ENCODE assay signal across 19 cellular contexts in the genomic region with DNA sequence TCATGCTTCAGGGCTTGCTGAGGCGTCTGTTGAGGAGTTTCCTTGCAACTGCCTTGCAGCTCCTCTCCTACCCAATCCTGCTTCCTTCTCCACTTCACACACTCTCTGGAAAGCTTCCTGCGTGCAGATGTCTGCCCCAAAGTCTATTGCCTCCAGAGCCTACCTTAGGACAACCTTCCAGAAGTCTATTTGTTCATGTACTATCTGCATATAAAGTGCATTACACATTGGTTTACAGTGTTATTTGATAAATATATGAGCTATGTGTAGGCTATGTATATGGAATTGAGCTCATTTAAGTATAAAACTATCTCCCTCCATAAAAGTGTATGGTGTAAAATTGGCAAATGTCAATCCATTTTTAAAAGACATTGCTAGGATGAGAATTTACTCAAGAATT. TPM values are rescaled to one million over a fixed set of nuclear protein-coding genes. Genes with fewer than 3 reads are reported as not detected.
DNase-seq lines count a peak whose midpoint lies in the region; ATAC-seq, FAIRE-seq and TF ChIP-seq lines count a peak whose summit lies in the region.
"Had no signal": no experiment of that assay in that cellular context is flagged by ENCODE, and none has a peak within 500 bp of the region (broad histone marks: within the 10 kb centered on the region; RNA-seq: fewer than 3 reads in every experiment).

No MANE protein-coding gene starts in this region.

- no peak for TF ChIP-seq RAD21 in H1 (IDR thresholded peaks at IDR 0.05 in 1 of 2, conservative IDR thresholded peaks at IDR 0.05 in 1 of 2; ENCODE audit: low read depth in 2 of 2, low read length in 2 of 2)

- no peak overlapping the region for H2BK15ac ChIP-seq in H1 (ENCODE audit: low read length)

- H3K4me3 ChIP-seq in H1 (ENCODE audit: extremely low read depth in 1 of 4, insufficient read depth in 2 of 4, low read depth in 3 of 4, low read length in 4 of 4) (no peak overlapping the region), vagina (no peak overlapping the region), psoas muscle (no peak overlapping the region)
- H3K4me3 ChIP-seq: BLaER1, K562 had no signal

- no peak for TF ChIP-seq EP300 in H1 (IDR thresholded peaks at IDR 0.05; ENCODE audit: borderline replicate concordance in 1 of 2, low read depth in 2 of 2, low read length in 2 of 2)

- DNase-seq in DMS53 (lab: John Stamatoyannopoulos, UW): peak; percentile 23
- DNase-seq in DMS53 treated with DMSO at 0.1 percent for 48 hours (lab: John Stamatoyannopoulos, UW; ENCODE audit: unreplicated experiment): no peak
- no peak for DNase-seq in H1 (ENCODE audit: low read depth in 1 of 2, low spot score in 2 of 2)
- DNase-seq in vagina (ENCODE audit: extremely low spot score in 2 of 2): no peak
- DNase-seq in psoas muscle: no peak
- DNase-seq in RWPE1 (ENCODE audit: low spot score): no peak
- DNase-seq: 8988T; CD8-positive, alpha-beta T cell; DMS 273 treated with DMSO at 0.1 percent for 48 hours; DMS79; GDM1; GOT3; H9; IMR-90 had no signal

- H3K9ac ChIP-seq in H1 (replicated peaks in 1 of 4; ENCODE audit: extremely low read depth in 1 of 4, low read depth in 3 of 4, low read length in 3 of 4): no peak overlapping the region
- H3K9ac ChIP-seq: BLaER1 had no signal

- H3K18ac ChIP-seq in H1 (ENCODE audit: extremely low read depth, low read length): no peak overlapping the region

- no peak for FAIRE-seq in H1 (lab: Jason Lieb, UNC)
- FAIRE-seq: GM12892, GM18507, K562 had no signal

- H2BK120ac ChIP-seq in H1 (replicated peaks; ENCODE audit: low read depth, low read length): no peak overlapping the region

- H3K27ac ChIP-seq in H1 (ENCODE audit: low read depth, low read length) (no peak overlapping the region), vagina (peak overlapping the region; percentile 19), psoas muscle (no peak overlapping the region), RWPE1 (no peak overlapping the region)
- H3K27ac ChIP-seq: BLaER1 had no signal

- H2BK20ac ChIP-seq in H1 (ENCODE audit: low read length): no peak overlapping the region

- no peak overlapping the region for H3K4ac ChIP-seq in H1 (replicated peaks; ENCODE audit: insufficient read length, low read depth, low read length)

- no peak overlapping the region for H3K14ac ChIP-seq in H1 (ENCODE audit: insufficient read length)

- no peaks in the 10 kb centered on the region for H4K20me1 ChIP-seq in H1 (replicated peaks in 1 of 2; ENCODE audit: control insufficient read depth in 1 of 2, insufficient read depth in 2 of 2, low read length in 2 of 2)
- H4K20me1 ChIP-seq: BLaER1 had no signal

- POLR2A ChIA-PET in H1 (lab: Charles Lee; ENCODE audit: partially characterized antibody) (no interaction called here), RWPE1 (lab: Yijun Ruan, JAX; ENCODE audit: low non-redundant PET) (no interaction called here)

- H4K5ac ChIP-seq in H1 (ENCODE audit: insufficient read length, low read depth, low read length): no peak overlapping the region

- H3K23ac ChIP-seq in H1 (ENCODE audit: insufficient read length): no peak overlapping the region

- H2AFZ ChIP-seq in H1 (ENCODE audit: low read length): 0 out of 2 replicates have a peak overlapping the region, but pooled peaks have one; percentile 15

- no peaks in the 10 kb centered on the region for H3K79me2 ChIP-seq in H1 (ENCODE audit: control insufficient read depth in 1 of 2, insufficient read depth in 2 of 2, low read length in 2 of 2)

- no peak overlapping the region for H3K56ac ChIP-seq in H1 (replicated peaks; ENCODE audit: insufficient read length, low read depth, low read length)

- intact Hi-C loops in vagina (cut with DNase I): no loop called here
- intact Hi-C loops in psoas muscle (cut with DNase I): no loop called here

- TF ChIP-seq POLR2A in H1 (IDR thresholded peaks at IDR 0.05; ENCODE audit: control extremely low read depth in 1 of 2, low read depth in 2 of 2, low read length in 2 of 2) (no peak), vagina (IDR thresholded peaks at IDR 0.05) (no peak)

- no peak overlapping the region for H3K4me2 ChIP-seq in H1 (ENCODE audit: insufficient read depth in 1 of 2, low read depth in 2 of 2, low read length in 2 of 2)
- H3K4me2 ChIP-seq: BLaER1 had no signal

- H3K36me3 ChIP-seq in H1 (ENCODE audit: control insufficient read depth in 2 of 4, insufficient read depth in 4 of 4, low read length in 3 of 4): no peaks in the 10 kb centered on the region
- no peaks in the 10 kb centered on the region for H3K36me3 ChIP-seq in vagina
- no peaks in the 10 kb centered on the region for H3K36me3 ChIP-seq in psoas muscle (ENCODE audit: insufficient read depth in 1 of 2, low read depth in 1 of 2)
- H3K36me3 ChIP-seq: BLaER1 had no signal

- CTCF ChIA-PET in H1 (lab: Charles Lee; ENCODE audit: partially characterized antibody) (interaction anchor here (0.9 to 2.2 kb wide), 5 partner anchors 10 to 167 kb away, joined by 3 to 5 read pairs (median 4); partner anchors contain the start of gene PTGFR), RWPE1 (lab: Yijun Ruan, JAX) (interaction anchor here (0.6 to 1.0 kb wide), 2 partner anchors 43 to 46 kb away, joined by 3 read pairs; no protein-coding TSS in a partner anchor)

- H3K9me3 ChIP-seq in H1 (ENCODE audit: insufficient read depth in 2 of 2, low read depth in 1 of 2, low read length in 1 of 2) (no peaks in the 10 kb centered on the region), vagina (no peaks in the 10 kb centered on the region), psoas muscle (no peaks in the 10 kb centered on the region)
- H3K9me3 ChIP-seq: BLaER1 had no signal

- no peak overlapping the region for H4K91ac ChIP-seq in H1 (replicated peaks; ENCODE audit: insufficient read length, low read length)

- WGBS in H1 (ENCODE audit: extremely low coverage in 1 of 2, insufficient coverage in 1 of 2, insufficient read length in 1 of 2, insufficient replicate concordance in 2 of 2, low coverage in 1 of 2, low lambda C conversion rate in 2 of 2, missing lambda C conversion rate in 1 of 2), 2 experiments: 85% methylated on average over 2 of the region's 2 CpGs; no CpG with 5 or more reads in 1 of the 2 experiments
- WGBS in psoas muscle, 3 donors: 62 to 63% (median 62%) methylated on average over 2 of the region's 2 CpGs

- no peak overlapping the region for H4K8ac ChIP-seq in H1 (ENCODE audit: extremely low read depth, insufficient read depth, low read length)

- H2BK5ac ChIP-seq in H1 (ENCODE audit: low read depth, low read length): no peak overlapping the region

- H3K79me1 ChIP-seq in H1 (ENCODE audit: low read depth, low read length): no peaks in the 10 kb centered on the region

- no peak overlapping the region for H2AK5ac ChIP-seq in H1 (ENCODE audit: low read depth, low read length)

- no peak for TF ChIP-seq CTCF in H1 (IDR thresholded peaks at IDR 0.05; ENCODE audit: control extremely low read depth in 1 of 3, insufficient read depth in 1 of 3, low read depth in 1 of 3, low read length in 3 of 3)
- no peak for TF ChIP-seq CTCF in vagina (IDR thresholded peaks at IDR 0.05)
- no peak for TF ChIP-seq CTCF in psoas muscle (IDR thresholded peaks at IDR 0.05)
- TF ChIP-seq CTCF in RWPE1 (conservative IDR thresholded peaks at IDR 0.05; ENCODE audit: low read depth): no peak

- ATAC-seq in psoas muscle (no peak), GM21526 (IDR thresholded peaks at IDR 0.05; ENCODE audit: low FRiP score, unreplicated experiment) (no peak)
- ATAC-seq: CD8-positive, alpha-beta T cell; K562 had no signal

- H3K27me3 ChIP-seq in H1 (replicated peaks in 1 of 4; ENCODE audit: control insufficient read depth in 3 of 4, extremely low read depth in 1 of 4, insufficient read depth in 3 of 4, low read length in 3 of 4) (peaks cover 0 to 4% (median 0%) of the 10 kb centered on the region in 4 experiments; a peak in 1 of 7 replicates), vagina (no peaks in the 10 kb centered on the region), psoas muscle (ENCODE audit: insufficient read depth in 3 of 3, low read length in 2 of 3) (no peaks in the 10 kb centered on the region)
- H3K27me3 ChIP-seq: BLaER1 had no signal

- no peak overlapping the region for H2BK12ac ChIP-seq in H1 (ENCODE audit: low read depth, low read length)

- no peaks in the 10 kb centered on the region for H3K23me2 ChIP-seq in H1 (ENCODE audit: low read depth, low read length)

- no peaks in the 10 kb centered on the region for H3K4me1 ChIP-seq in H1 (replicated peaks in 1 of 4; ENCODE audit: control insufficient read depth in 3 of 4, insufficient read depth in 4 of 4, low read length in 3 of 4)
- no peaks in the 10 kb centered on the region for H3K4me1 ChIP-seq in vagina
- H3K4me1 ChIP-seq in psoas muscle: no peaks in the 10 kb centered on the region
- H3K4me1 ChIP-seq: BLaER1 had no signal

TF ChIP-seq in H1, 55 proteins besides CTCF, POLR2A, EP300 and RAD21 (continues in another document):
- no peak for TF ChIP-seq SUZ12 (IDR thresholded peaks at IDR 0.05; ENCODE audit: low read length)

RNA-seq across cellular contexts. Expression of gene PTGFR, which starts 9.8 kb away (rescaled TPM):
- total RNA-seq in H1 (2021; fragmentation: NEBNext Ultra II Directional; extraction: Animal tissue kit (Norgen Biotek cat#: 25700)): 0.13 TPM in 1 of 2 replicates, not detected in the other
- polyA plus RNA-seq in H1 (2011; rRNA removed) (0.02 and 0.05 TPM in 2 replicates), psoas muscle (under 1 TPM; 0.13 to 0.95 (median 0.32) TPM)
- polyA plus RNA-seq in H1 (2011; cell fraction: cytosol; rRNA removed): 0.04 TPM
- not detected for polyA plus RNA-seq in H1 (2011; cell fraction: nucleus; rRNA removed)
- polyA plus RNA-seq in H1 (2012, experiment 1 of 2): 0.05 TPM in 1 of 4 replicates, not detected in the others
- 0.03 TPM for polyA plus RNA-seq in H1 (2012, experiment 2 of 2)
- polyA plus RNA-seq in H1 (2013, experiment 1 of 2): 0.06 TPM
- 0.04 TPM for polyA plus RNA-seq in H1 (2013, experiment 2 of 2)
- polyA minus RNA-seq in H1 (2011; rRNA and poly(A)+ RNA removed): 0.10 and 0.19 TPM in 2 replicates
- not detected for polyA minus RNA-seq in H1 (2011; cell fraction: cytosol; rRNA and poly(A)+ RNA removed)
- polyA minus RNA-seq in H1 (2011; cell fraction: nucleus; rRNA and poly(A)+ RNA removed): 0.60 TPM
- total RNA-seq in vagina (4.4 TPM), psoas muscle (1 to 10 TPM in 3 of 4 donors, under 1 TPM in 1; 0.32 to 2.3 (median 1.1) TPM)
- total RNA-seq: CD8-positive, alpha-beta T cell; H9 had no signal
- polyA plus RNA-seq: K562 had no signal
